Comparison of ENCODE assay signal across 14 cellular contexts in genomic region chr7:144454-144826, GRCh38.
"Had no signal": no experiment of that assay in that cellular context is flagged by ENCODE, and none has a peak within 500 bp of the region (broad histone marks: within the 10 kb centered on the region; RNA-seq: fewer than 3 reads in every experiment).

No MANE protein-coding gene starts in this region.

- FAIRE-seq: keratinocyte had no signal

- DNase-seq: activated CD8-positive, alpha-beta memory T cell treated with anti-CD3 and anti-CD28 coated beads, Interleukin-2, amount 10 ng/mL, durations not matched to agents 7 days and 5 days; activated gamma-delta T cell treated with Interleukin-2 at 50 U/mL for 16 hours; activated T-cell treated with anti-CD3 and anti-CD28 coated beads, Interleukin-2, amount 50 U/mL, for 24 hours; central memory CD4-positive, alpha-beta T cell; effector memory CD8-positive, alpha-beta T cell; gastrocnemius medialis; left ventricle myocardium inferior; mesendoderm; retina had no signal

- H3K27me3 ChIP-seq: gastrocnemius medialis had no signal

- H3K9ac ChIP-seq: parathyroid adenoma had no signal

- H3K4me1 ChIP-seq: parathyroid adenoma had no signal

- ATAC-seq: activated CD8-positive, alpha-beta memory T cell treated with anti-CD3 and anti-CD28 coated beads, Interleukin-2, amount 10 ng/mL, durations not matched to agents 7 days and 5 days; effector memory CD8-positive, alpha-beta T cell; gastrocnemius medialis had no signal

- H3K9me3 ChIP-seq: gastrocnemius medialis, left ventricle myocardium inferior had no signal

- H3K27ac Mint-ChIP-seq: activated CD8-positive, alpha-beta memory T cell treated with anti-CD3 and anti-CD28 coated beads, Interleukin-2, amount 10 ng/mL, durations not matched to agents 7 days and 5 days; activated T-cell treated with anti-CD3 and anti-CD28 coated beads, Interleukin-2, amount 50 U/mL, for 24 hours; effector memory CD8-positive, alpha-beta T cell; T-helper 1 cell treated with Interleukin-12 subunit alpha and Interleukin-12 subunit beta and Interleukin-4 antibody, amounts not matched to agents 30 μg/mL and 1 μg/mL, for 36 hours had no signal

- H3K79me2 ChIP-seq: parathyroid adenoma had no signal

- H3K27me3 Mint-ChIP-seq: activated CD8-positive, alpha-beta memory T cell treated with anti-CD3 and anti-CD28 coated beads, Interleukin-2, amount 10 ng/mL, durations not matched to agents 7 days and 5 days had no signal

- H3K4me3 Mint-ChIP-seq: activated CD8-positive, alpha-beta memory T cell treated with anti-CD3 and anti-CD28 coated beads, Interleukin-2, amount 10 ng/mL, durations not matched to agents 7 days and 5 days; activated T-cell treated with anti-CD3 and anti-CD28 coated beads, Interleukin-2, amount 50 U/mL, for 24 hours; effector memory CD8-positive, alpha-beta T cell; T-helper 1 cell treated with Interleukin-12 subunit alpha and Interleukin-12 subunit beta and Interleukin-4 antibody, amounts not matched to agents 30 μg/mL and 1 μg/mL, for 36 hours had no signal

- H3K27ac ChIP-seq: epithelial cell of prostate, gastrocnemius medialis, left ventricle myocardium inferior, parathyroid adenoma had no signal

- H3K9me3 Mint-ChIP-seq: activated T-cell treated with anti-CD3 and anti-CD28 coated beads, Interleukin-2, amount 50 U/mL, for 24 hours; effector memory CD8-positive, alpha-beta T cell; neural crest cell; T-helper 1 cell treated with Interleukin-12 subunit alpha and Interleukin-12 subunit beta and Interleukin-4 antibody, amounts not matched to agents 30 μg/mL and 1 μg/mL, for 36 hours had no signal

- H3K4me3 ChIP-seq: gastrocnemius medialis, left ventricle myocardium inferior had no signal

- H3K36me3 ChIP-seq: left ventricle myocardium inferior had no signal

- H2AFZ ChIP-seq: parathyroid adenoma had no signal
